In genomic region chr2:122018736-122019135, GRCh38 we compare ENCODE assay signal across 24 cellular contexts.
"Had no signal": no experiment of that assay in that cellular context is flagged by ENCODE, and none has a peak within 500 bp of the region (broad histone marks: within the 10 kb centered on the region; RNA-seq: fewer than 3 reads in every experiment).

No MANE protein-coding gene starts in this region.

- H3K36me3 ChIP-seq: colonic mucosa, esophagus squamous epithelium, gastrocnemius medialis, heart right ventricle, left lung, lower lobe of right lung had no signal

- H3K4me3 Mint-ChIP-seq: dendritic cell treated with granulocyte-macrophage colony-stimulating factor and Interleukin-4, amounts not matched to agents 40 ng/mL and 50 ng/mL, for 4 days; effector memory CD8-positive, alpha-beta T cell; endodermal cell; mesothelial cell of epicardium had no signal

- DNase-seq: cortex of kidney; effector CD8-positive, alpha-beta T cell; effector memory CD8-positive, alpha-beta T cell; endodermal cell; erythroblast; esophagus squamous epithelium; foreskin fibroblast; gastrocnemius medialis; glutamatergic neuron; head of caudate nucleus; heart right ventricle; hippocampal formation; left cardiac atrium; left lung; left ventricle myocardium superior; lower lobe of right lung; mesenchymal stem cell had no signal

- H3K36me3 Mint-ChIP-seq: mesothelial cell of epicardium had no signal

- H3K27ac Mint-ChIP-seq: dendritic cell treated with granulocyte-macrophage colony-stimulating factor and Interleukin-4, amounts not matched to agents 40 ng/mL and 50 ng/mL, for 4 days; effector memory CD8-positive, alpha-beta T cell; endodermal cell; mesothelial cell of epicardium had no signal

- H3K27me3 ChIP-seq: colonic mucosa, gastrocnemius medialis had no signal

- H3K4me3 ChIP-seq: colonic mucosa, esophagus squamous epithelium, gastrocnemius medialis, heart right ventricle, left lung, lower lobe of right lung, mucosa of descending colon had no signal

- H3K9me3 Mint-ChIP-seq: dendritic cell treated with granulocyte-macrophage colony-stimulating factor and Interleukin-4, amounts not matched to agents 40 ng/mL and 50 ng/mL, for 4 days; effector memory CD8-positive, alpha-beta T cell; mesothelial cell of epicardium had no signal

- H3K4me1 ChIP-seq: colonic mucosa, esophagus squamous epithelium, gastrocnemius medialis, left lung had no signal

- H3K9me3 ChIP-seq: colonic mucosa, esophagus squamous epithelium, gastrocnemius medialis, heart right ventricle, left lung, lower lobe of right lung, mucosa of descending colon had no signal

- H3K27ac ChIP-seq: colonic mucosa, epithelial cell of prostate, esophagus squamous epithelium, gastrocnemius medialis, heart right ventricle, left lung, lower lobe of right lung had no signal

- FAIRE-seq: endometrium, keratinocyte had no signal
